In the genomic region with DNA sequence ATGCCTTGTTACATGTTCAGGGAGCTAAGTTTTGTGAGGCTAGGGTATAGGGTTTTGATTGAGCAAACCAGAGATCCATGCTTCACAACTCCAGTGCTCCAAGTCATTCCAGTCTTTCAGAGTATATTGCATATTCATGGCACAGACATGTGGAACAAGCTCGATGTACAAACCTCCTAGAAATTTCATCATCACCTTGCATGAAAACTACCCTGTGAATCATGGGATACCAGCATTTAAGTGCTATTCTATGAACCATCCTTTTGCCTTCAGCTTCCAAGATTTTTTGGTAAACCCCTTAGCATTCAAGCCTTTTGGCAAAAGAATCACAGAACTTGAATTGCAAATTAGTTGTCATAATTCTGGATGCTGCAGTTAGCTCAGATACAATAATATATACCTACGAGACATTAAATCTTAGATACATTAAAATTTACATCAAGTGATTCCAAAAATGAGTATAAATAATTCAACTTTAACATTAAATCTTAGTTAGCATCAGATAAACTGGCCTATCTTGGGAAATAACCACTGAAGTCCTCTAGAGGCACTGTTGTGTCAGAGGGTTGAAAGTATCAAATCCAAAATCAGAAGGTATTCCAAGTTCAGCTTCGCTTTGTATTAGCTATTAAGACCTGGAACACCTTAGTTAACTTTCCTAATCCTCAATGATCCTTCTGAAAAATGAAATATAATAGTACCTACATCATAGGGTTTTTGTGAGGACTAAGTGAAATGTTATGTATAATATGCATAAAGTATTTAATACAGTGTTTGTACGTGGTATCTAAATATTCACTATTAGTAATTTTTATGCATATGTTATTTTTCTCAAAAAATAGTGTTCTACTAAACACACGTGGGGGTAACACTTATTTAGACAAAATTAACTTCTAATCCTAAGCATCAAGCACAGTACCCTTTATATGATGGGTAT, we compare ENCODE assay signal across 9 cellular contexts. TPM values are rescaled to one million over a fixed set of nuclear protein-coding genes. Genes with fewer than 3 reads are reported as not detected.
A peak's percentile ranks its signal among the peaks of the same experiment; 100 is the strongest.
DNase-seq lines count a peak whose midpoint lies in the region; ATAC-seq and TF ChIP-seq lines count a peak whose summit lies in the region.
"Had no signal": no experiment of that assay in that cellular context is flagged by ENCODE, and none has a peak within 500 bp of the region (broad histone marks: within the 10 kb centered on the region; RNA-seq: fewer than 3 reads in every experiment).

No MANE protein-coding gene starts in this region.

- H4K20me1 ChIP-seq in OCI-LY1 (ENCODE audit: insufficient read depth, low read length) (no peaks in the 10 kb centered on the region), fibroblast of lung (ENCODE audit: control insufficient read depth, extremely low read depth, insufficient read depth, low read length) (no peaks in the 10 kb centered on the region)

- no peaks in the 10 kb centered on the region for H3K27me3 ChIP-seq in cardiac muscle cell
- no peaks in the 10 kb centered on the region for H3K27me3 ChIP-seq in right atrium auricular region
- no peaks in the 10 kb centered on the region for H3K27me3 ChIP-seq in OCI-LY1 (ENCODE audit: insufficient read depth, low read length)
- no peaks in the 10 kb centered on the region for H3K27me3 ChIP-seq in fibroblast of lung (ENCODE audit: control insufficient read depth, insufficient read depth, low read length)
- no peaks in the 10 kb centered on the region for H3K27me3 ChIP-seq in upper lobe of right lung

- no peaks in the 10 kb centered on the region for H3F3A ChIP-seq in OCI-LY1 (ENCODE audit: insufficient read depth, low read length)

- H3K9ac ChIP-seq in OCI-LY1 (ENCODE audit: low read length) (no peak overlapping the region), fibroblast of lung (ENCODE audit: insufficient read depth, low read length) (no peak overlapping the region)

- ATAC-seq in upper lobe of right lung (no peak), HG02798 (IDR thresholded peaks at IDR 0.05; ENCODE audit: poor library complexity, unreplicated experiment) (no peak)
- ATAC-seq: stimulated activated naive CD8-positive, alpha-beta T cell treated with anti-CD3 and anti-CD28 coated beads, Interleukin-15, Interleukin-2, amounts not matched to agents 100 U/mL and 50 U/mL, for 24 hours had no signal

- H3K9me3 ChIP-seq in cardiac muscle cell (ENCODE audit: low read depth) (no peaks in the 10 kb centered on the region), right atrium auricular region (no peaks in the 10 kb centered on the region), OCI-LY1 (ENCODE audit: low read length) (no peaks in the 10 kb centered on the region), fibroblast of lung (ENCODE audit: control insufficient read depth, insufficient read depth, low read depth, low read length) (no peaks in the 10 kb centered on the region), upper lobe of right lung (no peaks in the 10 kb centered on the region)

- H3K79me2 ChIP-seq in OCI-LY1 (ENCODE audit: insufficient read depth, low read length) (no peaks in the 10 kb centered on the region), fibroblast of lung (ENCODE audit: control insufficient read depth, insufficient read depth, low read length) (no peaks in the 10 kb centered on the region)

- H3K4me3 ChIP-seq in cardiac muscle cell (no peak overlapping the region), right atrium auricular region (no peak overlapping the region), OCI-LY1 (ENCODE audit: low read depth, low read length, poor library complexity, severe bottlenecking) (no peak overlapping the region), fibroblast of lung (replicated peaks in 1 of 4; ENCODE audit: control extremely low read depth in 1 of 4, insufficient read depth in 1 of 4, low read depth in 3 of 4, low read length in 4 of 4) (no peak overlapping the region), upper lobe of right lung (no peak overlapping the region)

- H3K4me1 ChIP-seq in cardiac muscle cell (ENCODE audit: low read depth) = peaks cover 9% of the 10 kb centered on the region
- no peaks in the 10 kb centered on the region for H3K4me1 ChIP-seq in right atrium auricular region
- no peaks in the 10 kb centered on the region for H3K4me1 ChIP-seq in OCI-LY1 (ENCODE audit: insufficient read depth, low read length, severe bottlenecking)
- no peaks in the 10 kb centered on the region for H3K4me1 ChIP-seq in fibroblast of lung (ENCODE audit: control insufficient read depth, extremely low read depth, insufficient read depth, low read length)
- peaks cover 5% of the 10 kb centered on the region for H3K4me1 ChIP-seq in upper lobe of right lung

- H3K27ac ChIP-seq in cardiac muscle cell = no peak overlapping the region
- H3K27ac ChIP-seq in right atrium auricular region = no peak overlapping the region
- no peak overlapping the region for H3K27ac ChIP-seq in OCI-LY1 (ENCODE audit: low read depth, low read length, poor library complexity, severe bottlenecking)
- no peak overlapping the region for H3K27ac ChIP-seq in fibroblast of lung (ENCODE audit: insufficient read depth, low read length)
- H3K27ac ChIP-seq in upper lobe of right lung = no peak overlapping the region

- no peaks in the 10 kb centered on the region for H3K9me2 ChIP-seq in OCI-LY1 (ENCODE audit: low read depth, low read length)

- DNase-seq in cardiac muscle cell (ENCODE audit: low read depth in 1 of 2, low spot score in 1 of 2) = peak in 1 of 2 donors; percentile 14
- no peak for DNase-seq in right atrium auricular region (ENCODE audit: low spot score)
- DNase-seq in fibroblast of lung (ENCODE audit: low read depth in 2 of 2) = peak in 1 of 2 donors; percentile 30
- DNase-seq in upper lobe of right lung = no peak
- no peak for DNase-seq in mucosa of gallbladder (ENCODE audit: low spot score)
- no peak for DNase-seq in putamen (ENCODE audit: low spot score)
- DNase-seq: stimulated activated naive CD8-positive, alpha-beta T cell treated with anti-CD3 and anti-CD28 coated beads, Interleukin-15, Interleukin-2, amounts not matched to agents 100 U/mL and 50 U/mL, for 24 hours had no signal

- H2AFZ ChIP-seq in OCI-LY1 (ENCODE audit: low read length) = no peak overlapping the region
- no peak overlapping the region for H2AFZ ChIP-seq in fibroblast of lung (ENCODE audit: low read length)

- H3K36me3 ChIP-seq in cardiac muscle cell (no peaks in the 10 kb centered on the region), right atrium auricular region (no peaks in the 10 kb centered on the region), OCI-LY1 (ENCODE audit: insufficient read depth, low read length) (no peaks in the 10 kb centered on the region), fibroblast of lung (ENCODE audit: control insufficient read depth, insufficient read depth, low read length) (no peaks in the 10 kb centered on the region), upper lobe of right lung (no peaks in the 10 kb centered on the region)

- H3K4me2 ChIP-seq in OCI-LY1 (ENCODE audit: low read length) (no peak overlapping the region), fibroblast of lung (ENCODE audit: extremely low read depth, insufficient read depth, low read length) (no peak overlapping the region)

- TF ChIP-seq CTCF in cardiac muscle cell (IDR thresholded peaks at IDR 0.05; ENCODE audit: low read depth, low read length) (peak; percentile 59), right atrium auricular region (IDR thresholded peaks at IDR 0.05) (peak in 1 of 2 donors; percentile 42), OCI-LY1 (IDR thresholded peaks at IDR 0.05; ENCODE audit: low read length) (peak; percentile 51), fibroblast of lung (conservative IDR thresholded peaks at IDR 0.05 in 1 of 2, IDR thresholded peaks at IDR 0.05 in 1 of 2; ENCODE audit: low read depth in 1 of 2, low read length in 2 of 2) (peak; percentile 33 to 57), upper lobe of right lung (IDR thresholded peaks at IDR 0.05) (peak; percentile 55)

- intact Hi-C loops in upper lobe of right lung (cut with DNase I) = no loop called here

RNA-seq across cellular contexts. Expression of a gene that starts 55.5 kb away (rescaled TPM):
- total RNA-seq in cardiac muscle cell = 0.95 and 1.5 TPM in 2 replicates
- 1.5 and 3.9 TPM in 2 replicates for polyA plus RNA-seq in cardiac muscle cell
- total RNA-seq in right atrium auricular region = under 1 TPM in 1 of 2 donors, not detected in 1; 0.35 TPM
- total RNA-seq in fibroblast of lung = 0.26 and 0.83 TPM in 2 replicates
- 0.75 and 1.6 TPM in 2 replicates for polyA plus RNA-seq in fibroblast of lung
- 0.33 and 1.1 TPM in 2 replicates for polyA plus RNA-seq in fibroblast of lung (2012)
- polyA minus RNA-seq in fibroblast of lung (ENCODE audit: low replicate concordance) = not detected in 2 replicates
- total RNA-seq in upper lobe of right lung = not detected
- 0.75 TPM for total RNA-seq in mucosa of gallbladder
